ENCODE assay signal across 17 cellular contexts in genomic region chr3:26145769-26146168, GRCh38.
A peak's percentile ranks its signal among the peaks of the same experiment; 100 is the strongest.
DNase-seq lines count a peak whose midpoint lies in the region; ATAC-seq and TF ChIP-seq lines count a peak whose summit lies in the region.
"Had no signal": no experiment of that assay in that cellular context is flagged by ENCODE, and none has a peak within 500 bp of the region (broad histone marks: within the 10 kb centered on the region; RNA-seq: fewer than 3 reads in every experiment).

No MANE protein-coding gene starts in this region.

- H3K27ac ChIP-seq in SK-N-SH (ENCODE audit: low read depth in 2 of 2, low read length in 1 of 2): no peak overlapping the region
- H3K27ac ChIP-seq: 22Rv1; A549; BLaER1 treated with 17β-estradiol and CSF1 and Interleukin-3, amounts not matched to agents 10 nM and 100 nM; C4-2B had no signal

- H3K79me2 ChIP-seq in SK-N-SH (ENCODE audit: insufficient read depth): no peaks in the 10 kb centered on the region

- WGBS in SK-N-SH (ENCODE audit: low lambda C conversion rate): 8% methylated on average over 3 of the region's 3 CpGs

- no peaks in the 10 kb centered on the region for H3K4me1 ChIP-seq in SK-N-SH (ENCODE audit: control insufficient read depth in 1 of 2, insufficient read depth in 2 of 2, low read depth in 1 of 2, low read length in 1 of 2)
- H3K4me1 ChIP-seq: A549, Caco-2 had no signal

- no peaks in the 10 kb centered on the region for H4K20me1 ChIP-seq in SK-N-SH (ENCODE audit: insufficient read depth)
- H4K20me1 ChIP-seq: BLaER1 treated with 17β-estradiol and CSF1 and Interleukin-3, amounts not matched to agents 10 nM and 100 nM had no signal

- H3F3A ChIP-seq in SK-N-SH (replicated peaks; ENCODE audit: insufficient read depth): no peaks in the 10 kb centered on the region

- H2AFZ ChIP-seq in SK-N-SH (ENCODE audit: low read depth): no peak overlapping the region

- no peak overlapping the region for H3K4me2 ChIP-seq in SK-N-SH
- H3K4me2 ChIP-seq: A549; BLaER1 treated with 17β-estradiol and CSF1 and Interleukin-3, amounts not matched to agents 10 nM and 100 nM had no signal

- no peak overlapping the region for H3K4me3 ChIP-seq in SK-N-SH (ENCODE audit: low read depth in 2 of 2, low read length in 1 of 2)
- H3K4me3 ChIP-seq: A549; BLaER1 treated with 17β-estradiol and CSF1 and Interleukin-3, amounts not matched to agents 10 nM and 100 nM had no signal

- no peaks in the 10 kb centered on the region for H3K36me3 ChIP-seq in SK-N-SH (replicated peaks in 1 of 2; ENCODE audit: control insufficient read depth in 1 of 2, insufficient read depth in 2 of 2, low read length in 1 of 2)

- CTCF ChIA-PET in SK-N-SH (lab: Yijun Ruan, JAX): interaction anchor here (0.7 kb wide), 1 partner anchor 78 kb away, joined by 3 read pairs; no protein-coding TSS in a partner anchor

- no peaks in the 10 kb centered on the region for H3K27me3 ChIP-seq in SK-N-SH (ENCODE audit: insufficient read depth)
- H3K27me3 ChIP-seq: BLaER1 treated with 17β-estradiol and CSF1 and Interleukin-3, amounts not matched to agents 10 nM and 100 nM had no signal

- no peak for TF ChIP-seq RAD21 in SK-N-SH (IDR thresholded peaks at IDR 0.05; ENCODE audit: low read length)

- ATAC-seq in SK-N-SH treated with all-trans-retinoic acid at 6 μM for 48 hours: no peak
- ATAC-seq: A549; CD8-positive, alpha-beta T cell had no signal

- peak; percentile 12 for DNase-seq in DMS53 (lab: John Stamatoyannopoulos, UW)
- no peak for DNase-seq in DMS53 treated with DMSO at 0.1 percent for 48 hours (lab: John Stamatoyannopoulos, UW; ENCODE audit: unreplicated experiment)
- DNase-seq in SK-N-SH: no peak
- peak; percentile 99 for DNase-seq in SK-N-DZ (ENCODE audit: low spot score)
- DNase-seq in KG1 (lab: John Stamatoyannopoulos, UW): no peak
- DNase-seq: AML-193; Caco-2; Calu3; CD4-positive, alpha-beta T cell; CD8-positive, alpha-beta T cell; DMS79 treated with DMSO at 0.1 percent for 48 hours; GF-D8 had no signal

- POLR2A ChIA-PET in SK-N-SH (lab: Yijun Ruan, JAX): no interaction called here

- H3K9me2 ChIP-seq in SK-N-SH: no peaks in the 10 kb centered on the region

- no peak for TF ChIP-seq CTCF in SK-N-SH (IDR thresholded peaks at IDR 0.05)

- TF ChIP-seq EP300 in SK-N-SH (IDR thresholded peaks at IDR 0.05; ENCODE audit: borderline replicate concordance in 1 of 2, low read depth in 1 of 2, low read length in 1 of 2): no peak

- H3K9me3 ChIP-seq in SK-N-SH: no peaks in the 10 kb centered on the region
- H3K9me3 ChIP-seq: A549, Caco-2 had no signal

- H3K9ac ChIP-seq in SK-N-SH: no peak overlapping the region
- H3K9ac ChIP-seq: BLaER1 treated with 17β-estradiol and CSF1 and Interleukin-3, amounts not matched to agents 10 nM and 100 nM had no signal

TF ChIP-seq in SK-N-SH treated with all-trans-retinoic acid at 6 μM for 48 hours, 23 proteins besides CTCF, POLR2A, EP300 and RAD21 (continues in another document):
- TF ChIP-seq ISL1 (CRISPR knock-in tag; IDR thresholded peaks at IDR 0.05): peak; percentile 85
- TF ChIP-seq OSR1 (CRISPR knock-in tag; IDR thresholded peaks at IDR 0.05): no peak
- no peak for TF ChIP-seq RARB (CRISPR knock-in tag; IDR thresholded peaks at IDR 0.05)
- TF ChIP-seq ZFP3 (CRISPR knock-in tag; IDR thresholded peaks at IDR 0.05): no peak
- no peak for TF ChIP-seq SNAI2 (CRISPR knock-in tag; IDR thresholded peaks at IDR 0.05)
- no peak for TF ChIP-seq ZC3H10 (CRISPR knock-in tag; IDR thresholded peaks at IDR 0.05)
- TF ChIP-seq TOX (CRISPR knock-in tag; IDR thresholded peaks at IDR 0.05; ENCODE audit: borderline replicate concordance): no peak
- TF ChIP-seq ESRRG (CRISPR knock-in tag; IDR thresholded peaks at IDR 0.05): no peak
- TF ChIP-seq BACH2 (CRISPR knock-in tag; IDR thresholded peaks at IDR 0.05; ENCODE audit: borderline replicate concordance): no peak
- no peak for TF ChIP-seq ZFP30 (CRISPR knock-in tag; IDR thresholded peaks at IDR 0.05)
- no peak for TF ChIP-seq POU6F1 (CRISPR knock-in tag; IDR thresholded peaks at IDR 0.05; ENCODE audit: borderline replicate concordance, low read depth)
- TF ChIP-seq CSRNP3 (CRISPR knock-in tag; IDR thresholded peaks at IDR 0.05): no peak
- no peak for TF ChIP-seq PPARA (CRISPR knock-in tag; IDR thresholded peaks at IDR 0.05; ENCODE audit: borderline replicate concordance)
- TF ChIP-seq ZNF8 (CRISPR knock-in tag; IDR thresholded peaks at IDR 0.05): no peak
- TF ChIP-seq CSDC2 (CRISPR knock-in tag; IDR thresholded peaks at IDR 0.05): no peak

TF ChIP-seq in SK-N-SH, 30 proteins besides CTCF, POLR2A, EP300 and RAD21:
- no peak for TF ChIP-seq FOXJ3 (CRISPR knock-in tag; IDR thresholded peaks at IDR 0.05)
- TF ChIP-seq YY1 (IDR thresholded peaks at IDR 0.05; ENCODE audit: low read depth): no peak
- TF ChIP-seq EZH2phosphoT487 (IDR thresholded peaks at IDR 0.05; ENCODE audit: borderline replicate concordance, low read depth): no peak
- TF ChIP-seq FOXM1 (IDR thresholded peaks at IDR 0.05; ENCODE audit: low read depth): no peak
- TF ChIP-seq RXRA (IDR thresholded peaks at IDR 0.05; ENCODE audit: borderline replicate concordance, low read depth): no peak
- no peak for TF ChIP-seq TAF1 (IDR thresholded peaks at IDR 0.05; ENCODE audit: borderline replicate concordance, low read depth, low read length)
- TF ChIP-seq RCOR1 (IDR thresholded peaks at IDR 0.05; ENCODE audit: low read length): no peak
- no peak for TF ChIP-seq PBX3 (IDR thresholded peaks at IDR 0.05)
- TF ChIP-seq GABPA (IDR thresholded peaks at IDR 0.05; ENCODE audit: low read depth): no peak
- TF ChIP-seq FOSL2 (IDR thresholded peaks at IDR 0.05; ENCODE audit: borderline replicate concordance, low read depth): no peak
- no peak for TF ChIP-seq USF1 (IDR thresholded peaks at IDR 0.05; ENCODE audit: borderline replicate concordance, low read depth)
- no peak for TF ChIP-seq ELF1 (IDR thresholded peaks at IDR 0.05)
- no peak for TF ChIP-seq MEF2A (IDR thresholded peaks at IDR 0.05; ENCODE audit: borderline replicate concordance, low read depth)
- TF ChIP-seq TEAD4 (IDR thresholded peaks at IDR 0.05; ENCODE audit: borderline replicate concordance, insufficient read depth): no peak
- TF ChIP-seq MXI1 (IDR thresholded peaks at IDR 0.05; ENCODE audit: low read depth, low read length): no peak
- TF ChIP-seq SMC3 (IDR thresholded peaks at IDR 0.05; ENCODE audit: low read depth, low read length): no peak

Comparison
In these comparisons a context has a peak if more than half of its experiments do, and no peak if none do; other contexts are left out.
1. DNase-seq: peak in DMS53 (single experiment) and SK-N-DZ (single experiment); none in DMS53 treated with DMSO at 0.1 percent for 48 hours (single experiment), SK-N-SH (single experiment) and KG1 (single experiment).